ENCODE assay signal across 20 cellular contexts in genomic region chr10:9175200-9175599, GRCh38.
A peak's percentile ranks its signal among the peaks of the same experiment; 100 is the strongest.
DNase-seq lines count a peak whose midpoint lies in the region; ATAC-seq and TF ChIP-seq lines count a peak whose summit lies in the region.
"Had no signal": no experiment of that assay in that cellular context is flagged by ENCODE, and none has a peak within 500 bp of the region (broad histone marks: within the 10 kb centered on the region; RNA-seq: fewer than 3 reads in every experiment).

No MANE protein-coding gene starts in this region.

- TF ChIP-seq CTCF in mesothelial cell of epicardium (IDR thresholded peaks at IDR 0.05; ENCODE audit: unreplicated experiment), result no peak

- DNase-seq in activated T-cell treated with anti-CD3 and anti-CD28 coated beads, Interleukin-2, amount 50 U/mL, for 72 hours, result no peak
- no peak for DNase-seq in activated T-cell treated with anti-CD3 and anti-CD28 coated beads, Interleukin-2, amount 50 U/mL, for 48 hours
- no peak for DNase-seq in activated CD4-positive, alpha-beta memory T cell treated with anti-CD3 and anti-CD28 coated beads for 36 hours
- DNase-seq in mesothelial cell of epicardium (ENCODE audit: low spot score in 2 of 2, unreplicated experiment in 2 of 2), result no peak
- DNase-seq in dermis blood vessel endothelial cell, result no peak
- DNase-seq: adrenal gland; CD4-positive, alpha-beta T cell; cortex of kidney; DMS153; GF-D8; head of caudate nucleus; left ventricle myocardium superior; NCI-H1436; NCI-H748 treated with DMSO at 0.1 percent for 48 hours; SHP77 had no signal

- POLR2A ChIA-PET in activated CD4-positive, alpha-beta memory T cell treated with anti-CD3 and anti-CD28 coated beads for 36 hours (lab: Charles Lee), result no interaction called here

- peaks cover 20% of the 10 kb centered on the region for H3K4me1 Mint-ChIP-seq in activated T-cell treated with anti-CD3 and anti-CD28 coated beads, Interleukin-2, amount 50 U/mL, for 72 hours (ENCODE audit: low read depth)
- peaks cover 15% of the 10 kb centered on the region for H3K4me1 Mint-ChIP-seq in activated naive CD8-positive, alpha-beta T cell (ENCODE audit: low read depth)
- peaks cover 14% of the 10 kb centered on the region for H3K4me1 Mint-ChIP-seq in stimulated activated naive CD8-positive, alpha-beta T cell treated with anti-CD3 and anti-CD28 coated beads, Interleukin-15, Interleukin-2, amounts not matched to agents 100 ng/mL and 50 ng/mL, for 24 hours (ENCODE audit: low read depth)
- peaks cover 13% of the 10 kb centered on the region for H3K4me1 Mint-ChIP-seq in activated CD4-positive, alpha-beta memory T cell treated with anti-CD3 and anti-CD28 coated beads for 36 hours (ENCODE audit: low read depth)
- H3K4me1 Mint-ChIP-seq in mesothelial cell of epicardium, result peaks cover 15% of the 10 kb centered on the region
- H3K4me1 Mint-ChIP-seq: neural crest cell; stimulated activated memory B cell treated with anti-CD40 and anti-IgM and Interleukin-4, amounts not matched to agents 10 μg/mL and 1 μg/mL and 100 μg/mL, for 72 hours had no signal

- intact Hi-C loops in activated CD4-positive, alpha-beta memory T cell treated with anti-CD3 and anti-CD28 coated beads for 36 hours (cut with micrococcal nuclease), result loop anchor here (1.0 kb wide), 1 partner anchor 84 kb away; no protein-coding TSS in a partner anchor

- H3K36me3 Mint-ChIP-seq in activated T-cell treated with anti-CD3 and anti-CD28 coated beads, Interleukin-2, amount 50 U/mL, for 72 hours (ENCODE audit: insufficient read depth in 2 of 2), result peaks cover 0 to 7% of the 10 kb centered on the region in 2 donors
- no peaks in the 10 kb centered on the region for H3K36me3 Mint-ChIP-seq in activated naive CD8-positive, alpha-beta T cell
- no peaks in the 10 kb centered on the region for H3K36me3 Mint-ChIP-seq in stimulated activated naive CD8-positive, alpha-beta T cell treated with anti-CD3 and anti-CD28 coated beads, Interleukin-15, Interleukin-2, amounts not matched to agents 100 ng/mL and 50 ng/mL, for 24 hours (ENCODE audit: low read depth)
- no peaks in the 10 kb centered on the region for H3K36me3 Mint-ChIP-seq in activated CD4-positive, alpha-beta memory T cell treated with anti-CD3 and anti-CD28 coated beads for 36 hours
- no peaks in the 10 kb centered on the region for H3K36me3 Mint-ChIP-seq in mesothelial cell of epicardium
- H3K36me3 Mint-ChIP-seq: stimulated activated memory B cell treated with anti-CD40 and anti-IgM and Interleukin-4, amounts not matched to agents 10 μg/mL and 1 μg/mL and 100 μg/mL, for 72 hours had no signal

- CTCF ChIA-PET in activated CD4-positive, alpha-beta memory T cell treated with anti-CD3 and anti-CD28 coated beads for 36 hours (lab: Charles Lee), result no interaction called here

- peak overlapping the region; percentile 2 for H3K27ac Mint-ChIP-seq in activated T-cell treated with anti-CD3 and anti-CD28 coated beads, Interleukin-2, amount 50 U/mL, for 72 hours
- peak overlapping the region; percentile 67 for H3K27ac Mint-ChIP-seq in activated naive CD8-positive, alpha-beta T cell
- H3K27ac Mint-ChIP-seq in stimulated activated naive CD8-positive, alpha-beta T cell treated with anti-CD3 and anti-CD28 coated beads, Interleukin-15, Interleukin-2, amounts not matched to agents 100 ng/mL and 50 ng/mL, for 24 hours, result peak overlapping the region; percentile 63
- H3K27ac Mint-ChIP-seq in activated CD4-positive, alpha-beta memory T cell treated with anti-CD3 and anti-CD28 coated beads for 36 hours, result no peak overlapping the region
- no peak overlapping the region for H3K27ac Mint-ChIP-seq in mesothelial cell of epicardium
- H3K27ac Mint-ChIP-seq: CD4-positive, alpha-beta T cell; stimulated activated memory B cell treated with anti-CD40 and anti-IgM and Interleukin-4, amounts not matched to agents 10 μg/mL and 1 μg/mL and 100 μg/mL, for 72 hours had no signal

- peak; percentile 89 to 91 for ATAC-seq in activated T-cell treated with anti-CD3 and anti-CD28 coated beads, Interleukin-2, amount 50 U/mL, for 72 hours (replicated peaks in 1 of 2)
- ATAC-seq in HG03354 (IDR thresholded peaks at IDR 0.05; ENCODE audit: poor library complexity, severe bottlenecking, unreplicated experiment), result peak; percentile 60
- ATAC-seq: left ventricle myocardium superior; stimulated activated memory B cell treated with anti-CD40 and anti-IgM and Interleukin-4, amounts not matched to agents 10 μg/mL and 1 μg/mL and 100 μg/mL, for 72 hours had no signal

- peak overlapping the region in 1 of 2 donors; percentile 12 for H3K4me3 Mint-ChIP-seq in activated T-cell treated with anti-CD3 and anti-CD28 coated beads, Interleukin-2, amount 50 U/mL, for 72 hours
- peak overlapping the region; percentile 0 for H3K4me3 Mint-ChIP-seq in activated naive CD8-positive, alpha-beta T cell
- no peak overlapping the region for H3K4me3 Mint-ChIP-seq in stimulated activated naive CD8-positive, alpha-beta T cell treated with anti-CD3 and anti-CD28 coated beads, Interleukin-15, Interleukin-2, amounts not matched to agents 100 ng/mL and 50 ng/mL, for 24 hours
- H3K4me3 Mint-ChIP-seq in activated CD4-positive, alpha-beta memory T cell treated with anti-CD3 and anti-CD28 coated beads for 36 hours, result no peak overlapping the region
- H3K4me3 Mint-ChIP-seq in mesothelial cell of epicardium, result no peak overlapping the region
- H3K4me3 Mint-ChIP-seq: CD4-positive, alpha-beta T cell; neural crest cell; stimulated activated memory B cell treated with anti-CD40 and anti-IgM and Interleukin-4, amounts not matched to agents 10 μg/mL and 1 μg/mL and 100 μg/mL, for 72 hours had no signal

- H3K9me3 Mint-ChIP-seq in activated T-cell treated with anti-CD3 and anti-CD28 coated beads, Interleukin-2, amount 50 U/mL, for 72 hours, result peaks cover 5 to 9% of the 10 kb centered on the region in 2 donors
- H3K9me3 Mint-ChIP-seq in activated naive CD8-positive, alpha-beta T cell (ENCODE audit: low read depth), result peaks cover 6% of the 10 kb centered on the region
- H3K9me3 Mint-ChIP-seq in stimulated activated naive CD8-positive, alpha-beta T cell treated with anti-CD3 and anti-CD28 coated beads, Interleukin-15, Interleukin-2, amounts not matched to agents 100 ng/mL and 50 ng/mL, for 24 hours, result peaks cover 15% of the 10 kb centered on the region
- H3K9me3 Mint-ChIP-seq in activated CD4-positive, alpha-beta memory T cell treated with anti-CD3 and anti-CD28 coated beads for 36 hours, result peaks cover 7% of the 10 kb centered on the region
- peaks cover 10% of the 10 kb centered on the region for H3K9me3 Mint-ChIP-seq in mesothelial cell of epicardium
- H3K9me3 Mint-ChIP-seq: CD4-positive, alpha-beta T cell had no signal

- H3K27me3 Mint-ChIP-seq in activated T-cell treated with anti-CD3 and anti-CD28 coated beads, Interleukin-2, amount 50 U/mL, for 72 hours (ENCODE audit: low read depth), result peaks cover 6% of the 10 kb centered on the region
- H3K27me3 Mint-ChIP-seq in activated naive CD8-positive, alpha-beta T cell, result peaks cover 2% of the 10 kb centered on the region
- peaks cover 12% of the 10 kb centered on the region for H3K27me3 Mint-ChIP-seq in stimulated activated naive CD8-positive, alpha-beta T cell treated with anti-CD3 and anti-CD28 coated beads, Interleukin-15, Interleukin-2, amounts not matched to agents 100 ng/mL and 50 ng/mL, for 24 hours
- peaks cover 18% of the 10 kb centered on the region for H3K27me3 Mint-ChIP-seq in activated CD4-positive, alpha-beta memory T cell treated with anti-CD3 and anti-CD28 coated beads for 36 hours
- no peaks in the 10 kb centered on the region for H3K27me3 Mint-ChIP-seq in mesothelial cell of epicardium (ENCODE audit: low read depth)

Comparison
In these comparisons a context has a peak if more than half of its experiments do, and no peak if none do; other contexts are left out.
1. H3K27ac Mint-ChIP-seq: peak in activated T-cell treated with anti-CD3 and anti-CD28 coated beads, Interleukin-2, amount 50 U/mL, for 72 hours (single experiment), activated naive CD8-positive, alpha-beta T cell (single experiment) and stimulated activated naive CD8-positive, alpha-beta T cell treated with anti-CD3 and anti-CD28 coated beads, Interleukin-15, Interleukin-2, amounts not matched to agents 100 ng/mL and 50 ng/mL, for 24 hours (single experiment); none in activated CD4-positive, alpha-beta memory T cell treated with anti-CD3 and anti-CD28 coated beads for 36 hours (single experiment) and mesothelial cell of epicardium (single experiment).